In genomic region chr6:52725530-52726192, GRCh38 we compare ENCODE assay signal across 1 cellular context.
A peak's percentile ranks its signal among the peaks of the same experiment; 100 is the strongest.
TF ChIP-seq lines count a peak whose summit lies in the region.

No MANE protein-coding gene starts in this region.

TF ChIP-seq in K562, 482 proteins besides CTCF, POLR2A, EP300 and RAD21 (continued from another document):
- no peak for TF ChIP-seq ZBTB26 (CRISPR knock-in tag; IDR thresholded peaks at IDR 0.05)
- TF ChIP-seq JUND (IDR thresholded peaks at IDR 0.05; ENCODE audit: borderline replicate concordance, low read depth, low read length) = no peak
- peak; percentile 60; the same call in 1 of the 3 replicates for TF ChIP-seq JUND (tag; IDR thresholded peaks at IDR 0.05; ENCODE audit: borderline replicate concordance, low read depth, low read length)
- TF ChIP-seq ATF3 (IDR thresholded peaks at IDR 0.05) = peak; percentile 19; the same call in 1 of the 2 replicates
- no peak for TF ChIP-seq ATF3 (CRISPR knock-in tag; conservative IDR thresholded peaks at IDR 0.05)
- no peak for TF ChIP-seq USF2 (CRISPR knock-in tag; IDR thresholded peaks at IDR 0.05)
- peak; percentile 61 for TF ChIP-seq DACH1 (IDR thresholded peaks at IDR 0.05; ENCODE audit: partially characterized antibody)
- TF ChIP-seq TEAD4 (IDR thresholded peaks at IDR 0.05; ENCODE audit: low read length) = peak; percentile 71
- TF ChIP-seq TEAD4 (CRISPR knock-in tag; IDR thresholded peaks at IDR 0.05; ENCODE audit: borderline replicate concordance) = no peak
- peak; percentile 96 for TF ChIP-seq ZNF316 (IDR thresholded peaks at IDR 0.05)
- TF ChIP-seq NFE2L1 (tag; IDR thresholded peaks at IDR 0.05; ENCODE audit: borderline replicate concordance, low read depth) = peak; percentile 81
- TF ChIP-seq STAT5A (IDR thresholded peaks at IDR 0.05; ENCODE audit: borderline replicate concordance, low read length) = 0 out of 2 replicates have a peak, but pooled peaks have one; percentile 33
- TF ChIP-seq CBFA2T3 (IDR thresholded peaks at IDR 0.05) = peak; percentile 85
- peak; percentile 15; the same call in 1 of the 2 replicates for TF ChIP-seq CTBP1 (IDR thresholded peaks at IDR 0.05; ENCODE audit: borderline replicate concordance)
- peak; percentile 34; the same call in 1 of the 2 replicates for TF ChIP-seq CREM (IDR thresholded peaks at IDR 0.05; ENCODE audit: low read depth)
- TF ChIP-seq NCOR1 (IDR thresholded peaks at IDR 0.05) = no peak
- TF ChIP-seq FOSL1 (tag; conservative IDR thresholded peaks at IDR 0.05) = peak; percentile 48; the same call in 1 of the 2 replicates
- no peak for TF ChIP-seq FOXM1 (IDR thresholded peaks at IDR 0.05; ENCODE audit: low read depth)
- TF ChIP-seq FOXM1 (CRISPR knock-in tag; IDR thresholded peaks at IDR 0.05; ENCODE audit: low read depth) = no peak
- peak; percentile 89 for TF ChIP-seq MAFF (IDR thresholded peaks at IDR 0.05; ENCODE audit: low read length)
- TF ChIP-seq SMARCE1 (IDR thresholded peaks at IDR 0.05) = peak; percentile 84
- 0 out of 2 replicates have a peak, but pooled peaks have one; percentile 62 for TF ChIP-seq FOXA1 (IDR thresholded peaks at IDR 0.05; ENCODE audit: borderline replicate concordance)
- TF ChIP-seq MYC (IDR thresholded peaks at IDR 0.05; ENCODE audit: low read depth, low read length) = no peak
- no peak for TF ChIP-seq MYC (CRISPR knock-in tag; IDR thresholded peaks at IDR 0.05; ENCODE audit: borderline replicate concordance, low read depth)
- peak; percentile 78 for TF ChIP-seq MAFK (IDR thresholded peaks at IDR 0.05; ENCODE audit: low read length)
- TF ChIP-seq, protein P1, sequence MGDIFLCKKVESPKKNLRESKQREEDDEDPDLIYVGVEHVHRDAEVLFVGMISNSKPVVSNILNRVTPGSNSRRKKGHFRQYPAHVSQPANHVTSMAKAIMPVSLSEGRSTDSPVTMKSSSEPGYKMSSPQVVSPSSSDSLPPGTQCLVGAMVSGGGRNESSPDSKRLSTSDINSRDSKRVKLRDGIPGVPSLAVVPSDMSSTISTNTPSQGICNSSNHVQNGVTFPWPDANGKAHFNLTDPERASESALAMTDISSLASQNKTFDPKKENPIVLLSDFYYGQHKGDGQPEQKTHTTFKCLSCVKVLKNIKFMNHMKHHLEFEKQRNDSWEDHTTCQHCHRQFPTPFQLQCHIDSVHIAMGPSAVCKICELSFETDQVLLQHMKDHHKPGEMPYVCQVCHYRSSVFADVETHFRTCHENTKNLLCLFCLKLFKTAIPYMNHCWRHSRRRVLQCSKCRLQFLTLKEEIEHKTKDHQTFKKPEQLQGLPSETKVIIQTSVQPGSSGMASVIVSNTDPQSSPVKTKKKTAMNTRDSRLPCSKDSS (IDR thresholded peaks at IDR 0.05; ENCODE audit: low read depth, partially characterized antibody) = no peak
- TF ChIP-seq SMARCA4 (IDR thresholded peaks at IDR 0.05) = peak; percentile 84
- TF ChIP-seq TCF3 (CRISPR knock-in tag; IDR thresholded peaks at IDR 0.05) = peak; percentile 64
- TF ChIP-seq TRIM24 (IDR thresholded peaks at IDR 0.05) = peak; percentile 45 to 57; a peak in 2 of 4 replicates
- peak; percentile 64; the same call in 1 of the 2 replicates for TF ChIP-seq POLR2AphosphoS5 (IDR thresholded peaks at IDR 0.05; ENCODE audit: control insufficient read depth, insufficient read depth, low read depth, low read length)
- TF ChIP-seq C11orf30 (IDR thresholded peaks at IDR 0.05; ENCODE audit: low read depth) = peak; percentile 93
- peak; percentile 82; the same call in 1 of the 2 replicates for TF ChIP-seq ZEB2 (IDR thresholded peaks at IDR 0.05)
- TF ChIP-seq SMARCC2 (IDR thresholded peaks at IDR 0.05; ENCODE audit: low read depth) = peak; percentile 64
- peak in 1 of 2 experiments; percentile 22; a peak in 1 of 4 replicates for TF ChIP-seq FOXK2 (conservative IDR thresholded peaks at IDR 0.05 in 1 of 2, IDR thresholded peaks at IDR 0.05 in 1 of 2; ENCODE audit: low read depth in 2 of 2)
- no peak for TF ChIP-seq XRCC5 (IDR thresholded peaks at IDR 0.05; ENCODE audit: low read depth, low read length)
- TF ChIP-seq DPF2 (IDR thresholded peaks at IDR 0.05) = peak; percentile 85
- TF ChIP-seq TAL1 (IDR thresholded peaks at IDR 0.05) = peak; percentile 74
- peak; percentile 93 for TF ChIP-seq MAFG (tag; conservative IDR thresholded peaks at IDR 0.05)
- TF ChIP-seq ZNF445 (CRISPR knock-in tag; IDR thresholded peaks at IDR 0.05; ENCODE audit: low read depth) = no peak
- TF ChIP-seq ZFP36 (IDR thresholded peaks at IDR 0.05; ENCODE audit: low read depth, low read length, partially characterized antibody) = no peak
- TF ChIP-seq RCOR1 (IDR thresholded peaks at IDR 0.05; ENCODE audit: borderline replicate concordance in 1 of 2, low read depth in 2 of 2, low read length in 2 of 2) = peak in 1 of 2 experiments; percentile 30; a peak in 1 of 4 replicates
- peak; percentile 83 for TF ChIP-seq ARID1B (IDR thresholded peaks at IDR 0.05)
- peak; percentile 68; the same call in 1 of the 2 replicates for TF ChIP-seq BACH1 (tag; IDR thresholded peaks at IDR 0.05)
- TF ChIP-seq AFF1 (IDR thresholded peaks at IDR 0.05; ENCODE audit: low read depth in 1 of 2, partially characterized antibody in 2 of 2) = no peak
- TF ChIP-seq NONO (IDR thresholded peaks at IDR 0.05; ENCODE audit: low read depth in 2 of 2, low read length in 1 of 2) = no peak
- TF ChIP-seq CBFA2T2 (conservative IDR thresholded peaks at IDR 0.05) = peak; percentile 76
- TF ChIP-seq ZNF197 (CRISPR knock-in tag; IDR thresholded peaks at IDR 0.05; ENCODE audit: low read depth) = 0 out of 2 replicates have a peak, but pooled peaks have one; percentile 44
TF ChIP-seq in K562: peak in this region for 33.
